In the genomic region with DNA sequence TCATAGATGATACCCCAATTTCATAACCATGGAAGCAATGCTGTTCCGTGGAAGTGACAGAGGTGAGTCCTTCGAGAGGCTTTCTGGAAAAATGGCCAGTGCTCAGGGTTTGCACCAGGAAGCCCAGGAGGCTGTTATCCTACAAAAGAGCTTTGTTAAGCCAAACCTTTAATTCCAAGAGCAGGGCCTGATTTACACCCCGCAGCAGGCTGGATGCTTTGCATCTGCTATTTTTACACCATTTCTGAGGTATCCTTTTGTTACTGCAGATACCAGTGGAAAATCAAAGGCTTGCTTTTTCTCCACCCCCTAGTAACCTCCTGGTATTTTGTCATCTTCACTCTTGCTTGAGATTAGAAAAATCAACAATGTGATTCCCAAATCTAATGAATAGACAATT, we compare ENCODE assay signal across 1 cellular context.
TF ChIP-seq lines count a peak whose summit lies in the region.

No MANE protein-coding gene starts in this region.

TF ChIP-seq in GM23338, 12 proteins besides CTCF, POLR2A, EP300 and RAD21 (continued from another document):
- TF ChIP-seq, protein P1, sequence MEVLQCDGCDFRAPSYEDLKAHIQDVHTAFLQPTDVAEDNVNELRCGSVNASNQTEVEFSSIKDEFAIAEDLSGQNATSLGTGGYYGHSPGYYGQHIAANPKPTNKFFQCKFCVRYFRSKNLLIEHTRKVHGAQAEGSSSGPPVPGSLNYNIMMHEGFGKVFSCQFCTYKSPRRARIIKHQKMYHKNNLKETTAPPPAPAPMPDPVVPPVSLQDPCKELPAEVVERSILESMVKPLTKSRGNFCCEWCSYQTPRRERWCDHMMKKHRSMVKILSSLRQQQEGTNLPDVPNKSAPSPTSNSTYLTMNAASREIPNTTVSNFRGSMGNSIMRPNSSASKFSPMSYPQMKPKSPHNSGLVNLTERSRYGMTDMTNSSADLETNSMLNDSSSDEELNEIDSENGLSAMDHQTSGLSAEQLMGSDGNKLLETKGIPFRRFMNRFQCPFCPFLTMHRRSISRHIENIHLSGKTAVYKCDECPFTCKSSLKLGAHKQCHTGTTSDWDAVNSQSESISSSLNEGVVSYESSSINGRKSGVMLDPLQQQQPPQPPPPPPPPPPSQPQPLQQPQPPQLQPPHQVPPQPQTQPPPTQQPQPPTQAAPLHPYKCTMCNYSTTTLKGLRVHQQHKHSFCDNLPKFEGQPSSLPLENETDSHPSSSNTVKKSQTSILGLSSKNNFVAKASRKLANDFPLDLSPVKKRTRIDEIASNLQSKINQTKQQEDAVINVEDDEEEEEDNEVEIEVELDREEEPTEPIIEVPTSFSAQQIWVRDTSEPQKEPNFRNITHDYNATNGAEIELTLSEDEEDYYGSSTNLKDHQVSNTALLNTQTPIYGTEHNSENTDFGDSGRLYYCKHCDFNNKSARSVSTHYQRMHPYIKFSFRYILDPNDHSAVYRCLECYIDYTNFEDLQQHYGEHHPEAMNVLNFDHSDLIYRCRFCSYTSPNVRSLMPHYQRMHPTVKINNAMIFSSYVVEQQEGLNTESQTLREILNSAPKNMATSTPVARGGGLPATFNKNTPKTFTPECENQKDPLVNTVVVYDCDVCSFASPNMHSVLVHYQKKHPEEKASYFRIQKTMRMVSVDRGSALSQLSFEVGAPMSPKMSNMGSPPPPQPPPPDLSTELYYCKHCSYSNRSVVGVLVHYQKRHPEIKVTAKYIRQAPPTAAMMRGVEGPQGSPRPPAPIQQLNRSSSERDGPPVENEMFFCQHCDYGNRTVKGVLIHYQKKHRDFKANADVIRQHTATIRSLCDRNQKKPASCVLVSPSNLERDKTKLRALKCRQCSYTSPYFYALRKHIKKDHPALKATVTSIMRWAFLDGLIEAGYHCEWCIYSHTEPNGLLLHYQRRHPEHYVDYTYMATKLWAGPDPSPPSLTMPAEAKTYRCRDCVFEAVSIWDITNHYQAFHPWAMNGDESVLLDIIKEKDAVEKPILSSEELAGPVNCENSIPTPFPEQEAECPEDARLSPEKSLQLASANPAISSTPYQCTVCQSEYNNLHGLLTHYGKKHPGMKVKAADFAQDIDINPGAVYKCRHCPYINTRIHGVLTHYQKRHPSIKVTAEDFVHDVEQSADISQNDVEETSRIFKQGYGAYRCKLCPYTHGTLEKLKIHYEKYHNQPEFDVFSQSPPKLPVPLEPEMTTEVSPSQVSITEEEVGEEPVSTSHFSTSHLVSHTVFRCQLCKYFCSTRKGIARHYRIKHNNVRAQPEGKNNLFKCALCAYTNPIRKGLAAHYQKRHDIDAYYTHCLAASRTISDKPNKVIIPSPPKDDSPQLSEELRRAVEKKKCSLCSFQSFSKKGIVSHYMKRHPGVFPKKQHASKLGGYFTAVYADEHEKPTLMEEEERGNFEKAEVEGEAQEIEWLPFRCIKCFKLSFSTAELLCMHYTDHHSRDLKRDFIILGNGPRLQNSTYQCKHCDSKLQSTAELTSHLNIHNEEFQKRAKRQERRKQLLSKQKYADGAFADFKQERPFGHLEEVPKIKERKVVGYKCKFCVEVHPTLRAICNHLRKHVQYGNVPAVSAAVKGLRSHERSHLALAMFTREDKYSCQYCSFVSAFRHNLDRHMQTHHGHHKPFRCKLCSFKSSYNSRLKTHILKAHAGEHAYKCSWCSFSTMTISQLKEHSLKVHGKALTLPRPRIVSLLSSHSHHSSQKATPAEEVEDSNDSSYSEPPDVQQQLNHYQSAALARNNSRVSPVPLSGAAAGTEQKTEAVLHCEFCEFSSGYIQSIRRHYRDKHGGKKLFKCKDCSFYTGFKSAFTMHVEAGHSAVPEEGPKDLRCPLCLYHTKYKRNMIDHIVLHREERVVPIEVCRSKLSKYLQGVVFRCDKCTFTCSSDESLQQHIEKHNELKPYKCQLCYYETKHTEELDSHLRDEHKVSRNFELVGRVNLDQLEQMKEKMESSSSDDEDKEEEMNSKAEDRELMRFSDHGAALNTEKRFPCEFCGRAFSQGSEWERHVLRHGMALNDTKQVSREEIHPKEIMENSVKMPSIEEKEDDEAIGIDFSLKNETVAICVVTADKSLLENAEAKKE (CRISPR knock-in tag; IDR thresholded peaks at IDR 0.05) = no peak
- no peak for TF ChIP-seq POLR2AphosphoS5 (IDR thresholded peaks at IDR 0.05; ENCODE audit: low read depth)
- no peak for TF ChIP-seq ZNF331 (CRISPR knock-in tag; IDR thresholded peaks at IDR 0.05; ENCODE audit: low read depth)
- no peak for TF ChIP-seq EZH2 (IDR thresholded peaks at IDR 0.05; ENCODE audit: low read depth, unreplicated experiment)
- no peak for TF ChIP-seq ZNF114 (CRISPR knock-in tag; IDR thresholded peaks at IDR 0.05)
